In genomic region chr11:34027516-34028406, GRCh38 we compare ENCODE assay signal across 17 cellular contexts. TPM values are rescaled to one million over a fixed set of nuclear protein-coding genes. Genes with fewer than 3 reads are reported as not detected.
DNase-seq lines count a peak whose midpoint lies in the region; ATAC-seq and TF ChIP-seq lines count a peak whose summit lies in the region.
"Had no signal": no experiment of that assay in that cellular context is flagged by ENCODE, and none has a peak within 500 bp of the region (broad histone marks: within the 10 kb centered on the region; RNA-seq: fewer than 3 reads in every experiment).

No MANE protein-coding gene starts in this region.

- in situ Hi-C loops in transverse colon (cut with MboI; ENCODE audit: low pct_ligation_motif_present in 1 of 4, low pct_unique_long_range_greater_than_20kb in 1 of 4, low sequenced_read_pairs in 3 of 4) = no loop called here

- peaks cover 20% of the 10 kb centered on the region for H3K4me1 ChIP-seq in body of pancreas
- H3K4me1 ChIP-seq in right lobe of liver = peaks cover 0 to 15% (median 4%) of the 10 kb centered on the region in 4 donors
- H3K4me1 ChIP-seq in transverse colon = peaks cover 0 to 27% (median 13%) of the 10 kb centered on the region in 4 donors
- H3K4me1 ChIP-seq: spleen, uterus had no signal

- H3K27me3 ChIP-seq in body of pancreas = no peaks in the 10 kb centered on the region
- H3K27me3 ChIP-seq in right lobe of liver = no peaks in the 10 kb centered on the region
- H3K27me3 ChIP-seq in transverse colon = no peaks in the 10 kb centered on the region
- H3K27me3 ChIP-seq: spleen, uterus had no signal

- no peak for TF ChIP-seq CTCF in body of pancreas (IDR thresholded peaks at IDR 0.05)
- TF ChIP-seq CTCF in right lobe of liver (IDR thresholded peaks at IDR 0.05) = no peak
- TF ChIP-seq CTCF in transverse colon (IDR thresholded peaks at IDR 0.05) = no peak

- intact Hi-C loops in body of pancreas (cut with DNase I) (no loop called here), right lobe of liver (cut with DNase I) (no loop called here), transverse colon (cut with DNase I; ENCODE audit: low total_unique reads) (no loop called here)

- H3K4me3 ChIP-seq in body of pancreas = no peak overlapping the region
- peak overlapping the region in 1 of 3 donors; percentile 17 for H3K4me3 ChIP-seq in right lobe of liver
- H3K4me3 ChIP-seq in transverse colon = no peak overlapping the region
- H3K4me3 ChIP-seq: spleen, uterus had no signal

- no peak for TF ChIP-seq POLR2A in body of pancreas (IDR thresholded peaks at IDR 0.05)
- no peak for TF ChIP-seq POLR2A in right lobe of liver (IDR thresholded peaks at IDR 0.05)
- TF ChIP-seq POLR2A in transverse colon (IDR thresholded peaks at IDR 0.05) = no peak

- no peaks in the 10 kb centered on the region for H3K36me3 ChIP-seq in body of pancreas (replicated peaks in 1 of 2; ENCODE audit: insufficient read depth in 1 of 2, low read depth in 2 of 2)
- no peaks in the 10 kb centered on the region for H3K36me3 ChIP-seq in right lobe of liver
- no peaks in the 10 kb centered on the region for H3K36me3 ChIP-seq in transverse colon
- H3K36me3 ChIP-seq: spleen, uterus had no signal

- H3K27ac ChIP-seq in body of pancreas (peak overlapping the region; percentile 19 to 95 (median 80)), right lobe of liver (peak overlapping the region; percentile 65 to 98 (median 98)), transverse colon (peak overlapping the region; percentile 69 to 91 (median 86))
- H3K27ac ChIP-seq: parathyroid adenoma, spleen, uterus had no signal

- peak; percentile 44 for DNase-seq in NCI-H2196 (lab: John Stamatoyannopoulos, UW; ENCODE audit: unreplicated experiment)
- DNase-seq in NCI-H2196 treated with DMSO at 0.1 percent for 48 hours (lab: John Stamatoyannopoulos, UW; ENCODE audit: unreplicated experiment) = no peak
- DNase-seq in body of pancreas = peak; percentile 73 to 89 (median 80)
- peak; percentile 60 to 89 (median 75) for DNase-seq in right lobe of liver
- peak; percentile 74 for DNase-seq in transverse colon
- no peak for DNase-seq in dermis blood vessel endothelial cell
- no peak for DNase-seq in activated CD4-positive, alpha-beta T cell treated with anti-CD3 and anti-CD28 coated beads for 1 hour
- no peak for DNase-seq in nucleus accumbens (lab: John Stamatoyannopoulos, UW)
- DNase-seq: activated effector memory CD4-positive, alpha-beta T cell treated with anti-CD3 and anti-CD28 coated beads, Interleukin-2, amount 50 U/mL, for 16 hours; immature natural killer cell; NCI-H2107; SHP77; spleen; uterus had no signal

- ATAC-seq in body of pancreas (peak; percentile 95), right lobe of liver (peak; percentile 81 to 91 (median 84))
- ATAC-seq: activated CD4-positive, CD25-positive, alpha-beta regulatory T cell treated with anti-CD3 and anti-CD28 coated beads, Interleukin-2, amount 50 U/mL, for 24 hours; stimulated activated memory B cell treated with anti-CD40 and anti-IgM and Interleukin-4, amounts not matched to agents 10 μg/mL and 1 μg/mL and 100 μg/mL, for 72 hours had no signal

- TF ChIP-seq EP300 in transverse colon (IDR thresholded peaks at IDR 0.05; ENCODE audit: low read depth) = no peak

- 20 to 21% methylated on average over 10 of the region's 10 CpGs for WGBS in body of pancreas, 2 donors
- 24% methylated on average over 8 of the region's 10 CpGs for WGBS in right lobe of liver (ENCODE audit: insufficient coverage, low coverage, low lambda C conversion rate, missing lambda C conversion rate)
- WGBS in transverse colon (ENCODE audit: low coverage in 1 of 2), 2 donors = 32 to 63% methylated on average over 8 to 10 of the region's 10 CpGs

- H3K9me3 ChIP-seq in body of pancreas (no peaks in the 10 kb centered on the region), right lobe of liver (no peaks in the 10 kb centered on the region), transverse colon (no peaks in the 10 kb centered on the region)
- H3K9me3 ChIP-seq: uterus had no signal

RNA-seq across cellular contexts. Expression of gene CAPRIN1, which starts 23.8 kb away (rescaled TPM):
- total RNA-seq in body of pancreas (100 to 1,000 TPM in 1 of 2 donors, 10 to 100 TPM in 1; 90.0 to 165 TPM), right lobe of liver (10 to 100 TPM; 60.0 to 87.6 (median 71.2) TPM), transverse colon (100 to 1,000 TPM; 129 to 163 (median 152) TPM), dermis blood vessel endothelial cell (171 and 319 TPM in 2 replicates)

Comparison
In these comparisons a context has a peak if more than half of its experiments do, and no peak if none do; other contexts are left out.
1. DNase-seq: peak in NCI-H2196 (single experiment), body of pancreas (4 of 4), right lobe of liver (3 of 3) and transverse colon (single experiment); none in NCI-H2196 treated with DMSO at 0.1 percent for 48 hours (single experiment), dermis blood vessel endothelial cell (single experiment), activated CD4-positive, alpha-beta T cell treated with anti-CD3 and anti-CD28 coated beads for 1 hour (single experiment) and nucleus accumbens (0 of 56).
2. Peak in every context shown above with its lines, with median percentiles within 50 percentile points of each other: H3K27ac ChIP-seq.